ENCODE assay signal across 8 cellular contexts in the genomic region with DNA sequence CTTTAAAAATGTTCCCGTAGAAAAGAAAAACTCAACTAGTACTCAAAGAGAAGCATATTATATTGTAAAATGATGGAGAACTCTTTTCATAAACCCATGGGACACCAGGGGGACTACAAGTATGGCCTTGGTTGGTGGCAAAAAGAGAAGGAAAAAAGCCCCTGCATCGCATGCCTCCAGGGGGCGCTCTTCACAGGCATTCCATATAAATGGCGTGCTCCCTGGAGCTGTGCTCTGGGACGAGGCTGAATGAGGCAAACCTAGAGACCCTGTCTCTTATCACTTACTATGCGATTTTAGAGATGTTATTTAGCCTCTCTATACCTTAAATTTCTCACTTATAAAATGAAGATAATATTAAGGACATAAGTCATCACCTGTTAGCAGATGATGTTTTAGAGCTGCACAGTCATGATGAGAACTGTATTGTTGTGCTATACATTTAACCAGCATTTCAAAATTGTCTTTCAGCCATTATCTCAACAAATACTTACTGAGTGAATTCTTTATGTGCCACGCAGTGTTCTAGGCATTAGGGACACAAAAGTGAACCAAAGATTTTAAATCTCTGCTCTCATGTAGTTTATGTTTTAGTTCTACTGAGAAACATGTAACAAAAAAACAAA.
DNase-seq lines count a peak whose midpoint lies in the region; ATAC-seq, FAIRE-seq and TF ChIP-seq lines count a peak whose summit lies in the region.

No MANE protein-coding gene starts in this region.

- H3K27ac ChIP-seq in A549 (no peak overlapping the region), lung (ENCODE audit: low read depth in 1 of 2, low read length in 1 of 2) (no peak overlapping the region)

- POLR2A ChIA-PET in A549 (lab: Yijun Ruan, JAX) = no interaction called here

- DNase-seq in A549 (ENCODE audit: low read depth in 1 of 2, low spot score in 1 of 2) = peak; percentile 45 to 78
- peak; percentile 31 for DNase-seq in GM13976 (ENCODE audit: low spot score)
- DNase-seq in activated CD4-positive, CD25-positive, alpha-beta regulatory T cell treated with anti-CD3 and anti-CD28 coated beads, Interleukin-2, amount 50 U/mL, for 72 hours = peak; percentile 57
- DNase-seq in dedifferentiated amniotic fluid mesenchymal stem cell (ENCODE audit: extremely low spot score) = peak; percentile 30
- no peak for DNase-seq in lung (ENCODE audit: low spot score)
- DNase-seq in stromal cell of bone marrow (ENCODE audit: low read depth) = peak; percentile 17
- DNase-seq in cerebellar nuclear complex (lab: John Stamatoyannopoulos, UW) = no peak

- H3K4me1 ChIP-seq in A549 (peaks cover 16% of the 10 kb centered on the region; the same call in 2 of the 3 replicates), lung (ENCODE audit: control insufficient read depth in 2 of 2, insufficient read depth in 2 of 2, low read length in 2 of 2) (peaks cover 0 to 3% of the 10 kb centered on the region in 2 donors)

- H3K9me3 ChIP-seq in A549 (no peaks in the 10 kb centered on the region), lung (ENCODE audit: control insufficient read depth in 2 of 2, insufficient read depth in 1 of 2, low read length in 1 of 2) (no peaks in the 10 kb centered on the region)

- no peak for TF ChIP-seq EP300 in A549 (IDR thresholded peaks at IDR 0.05)

- ATAC-seq in A549 = peak; percentile 88 to 95
- ATAC-seq in lung (ENCODE audit: insufficient read depth, low FRiP score) = no peak

- in situ Hi-C loops in GM13976 (cut with MboI; ENCODE audit: low sequenced_read_pairs, unreplicated experiment) = no loop called here

- H3K27me3 ChIP-seq in lung (ENCODE audit: control insufficient read depth, insufficient read depth) = no peaks in the 10 kb centered on the region

- TF ChIP-seq CTCF in A549 (IDR thresholded peaks at IDR 0.05) = peak; percentile 87
- TF ChIP-seq CTCF in GM13976 (IDR thresholded peaks at IDR 0.05; ENCODE audit: borderline replicate concordance, control extremely low read depth, extremely low read depth, insufficient read depth, missing control alignments) = peak; percentile 71
- peak; percentile 93 for TF ChIP-seq CTCF in LNCAP (IDR thresholded peaks at IDR 0.05)
- TF ChIP-seq CTCF in lung (IDR thresholded peaks at IDR 0.05; ENCODE audit: control extremely low read depth, extremely low read depth) = peak; percentile 24

- TF ChIP-seq RAD21 in A549 (conservative IDR thresholded peaks at IDR 0.05 in 1 of 2, IDR thresholded peaks at IDR 0.05 in 1 of 2) = peak; percentile 46 to 63; a peak in 4 of 5 replicates

- H3K36me3 ChIP-seq in lung (ENCODE audit: control insufficient read depth in 2 of 2, insufficient read depth in 2 of 2, low read length in 2 of 2) = peaks cover 3 to 4% of the 10 kb centered on the region in 2 donors

- FAIRE-seq in A549 (lab: Jason Lieb, UNC) = peak; percentile 23

- TF ChIP-seq POLR2A in A549 (IDR thresholded peaks at IDR 0.05; ENCODE audit: low read length) = no peak

- 31% methylated on average over 7 of the region's 7 CpGs for WGBS in A549 (ENCODE audit: missing lambda C conversion rate)
- WGBS in lung, 2 donors = 65 to 67% methylated on average over 7 of the region's 7 CpGs

- CTCF ChIA-PET in A549 (lab: Yijun Ruan, JAX) = interaction anchor here (0.6 to 2.6 kb wide), 46 partner anchors 10 to 468 kb away, joined by 3 to 22 read pairs (median 4); a partner anchor contains a TSS

- no peak overlapping the region for H3K4me2 ChIP-seq in A549

- H3K4me3 ChIP-seq in A549 (no peak overlapping the region), lung (no peak overlapping the region)

TF ChIP-seq in A549, 52 proteins besides CTCF, POLR2A, EP300 and RAD21:
- 0 out of 2 replicates have a peak, but pooled peaks have one; percentile 32 for TF ChIP-seq HOXB5 (CRISPR knock-in tag; IDR thresholded peaks at IDR 0.05)
- TF ChIP-seq SMC3 (IDR thresholded peaks at IDR 0.05) = peak; percentile 53
- no peak for TF ChIP-seq TP53 (CRISPR knock-in tag; IDR thresholded peaks at IDR 0.05)

Comparison
In these comparisons a context has a peak if more than half of its experiments do, and no peak if none do; other contexts are left out.
1. DNase-seq: peak in A549 (2 of 2), GM13976 (single experiment), activated CD4-positive, CD25-positive, alpha-beta regulatory T cell treated with anti-CD3 and anti-CD28 coated beads, Interleukin-2, amount 50 U/mL, for 72 hours (single experiment), dedifferentiated amniotic fluid mesenchymal stem cell (single experiment) and stromal cell of bone marrow (single experiment); none in lung (single experiment) and cerebellar nuclear complex (0 of 2).
2. CTCF ChIP-seq: peak in every context shown above with its lines; median percentile 93 in LNCAP; 87 in A549; 71 in GM13976; 24 in lung.